ENCODE assay signal across 26 cellular contexts in genomic region chr3:68049781-68050180, GRCh38.
"Had no signal": no experiment of that assay in that cellular context is flagged by ENCODE, and none has a peak within 500 bp of the region (broad histone marks: within the 10 kb centered on the region; RNA-seq: fewer than 3 reads in every experiment).

No MANE protein-coding gene starts in this region.

- H3K4me3 ChIP-seq: stomach, suprapubic skin, testis, thoracic aorta, thyroid gland, tibial artery, tibial nerve, transverse colon, upper lobe of left lung, upper lobe of right lung, uterus, vagina had no signal

- DNase-seq: stimulated activated CD4-positive, alpha-beta T cell treated with anti-CD3 and anti-CD28 coated beads, Interleukin-2, amount 100 ng/mL, for 48 hours; stimulated activated CD4-positive, alpha-beta T cell treated with anti-CD3 and anti-CD28 coated beads, Interleukin-4, amount 100 ng/mL, for 1 hour; stimulated activated CD4-positive, alpha-beta T cell treated with anti-CD3 and anti-CD28 coated beads, Interleukin-4, amount 100 ng/mL, for 24 hours; stimulated activated CD4-positive, alpha-beta T cell treated with anti-CD3 and anti-CD28 coated beads, Interleukin-4, amount 100 ng/mL, for 4 hours; stimulated activated CD8-positive, alpha-beta memory T cell treated with anti-CD3 and anti-CD28 coated beads, Interleukin-4, amount 100 ng/mL, for 48 hours; stimulated activated naive B cell treated with anti-CD40 and anti-IgM and Interleukin-4, amounts not matched to agents 10 μg/mL and 1 μg/mL and 100 μg/mL, for 72 hours; stimulated activated naive CD4-positive, alpha-beta T cell; stimulated activated naive CD4-positive, alpha-beta T cell treated with Interleukin-2 at 50 U/mL for 16 hours; stimulated activated naive CD8-positive, alpha-beta T cell treated with anti-CD3 and anti-CD28 coated beads, Interleukin-15, amount 100 ng/mL, for 72 hours; stimulated activated naive CD8-positive, alpha-beta T cell treated with anti-CD3 and anti-CD28 coated beads, Interleukin-15, Interleukin-2, amounts not matched to agents 100 U/mL and 50 U/mL, for 24 hours; stomach; substantia nigra; testis; thyroid gland; tibial artery; transverse colon; trophoblast cell; upper lobe of left lung; upper lobe of right lung; uterus had no signal

- FAIRE-seq: urothelium cell line had no signal

- ATAC-seq: stimulated activated effector memory CD8-positive, alpha-beta T cell treated with anti-CD3 and anti-CD28 coated beads, Interleukin-12 subunit alpha, Interleukin-12 subunit beta, amount 100 ng/mL, for 72 hours; stimulated activated naive B cell treated with anti-CD40 and anti-IgM and Interleukin-4, amounts not matched to agents 10 μg/mL and 1 μg/mL and 100 μg/mL, for 72 hours; stimulated activated naive CD8-positive, alpha-beta T cell treated with anti-CD3 and anti-CD28 coated beads, Interleukin-15, amount 100 ng/mL, for 72 hours; stimulated activated naive CD8-positive, alpha-beta T cell treated with anti-CD3 and anti-CD28 coated beads, Interleukin-15, Interleukin-2, amounts not matched to agents 100 U/mL and 50 U/mL, for 24 hours; upper lobe of right lung had no signal

- H3K36me3 ChIP-seq: stomach, suprapubic skin, thoracic aorta, thyroid gland, tibial artery, tibial nerve, transverse colon, upper lobe of left lung, upper lobe of right lung, uterus, vagina had no signal

- H3K9me3 ChIP-seq: stomach, suprapubic skin, testis, thoracic aorta, thyroid gland, tibial artery, tibial nerve, transverse colon, upper lobe of left lung, upper lobe of right lung, uterus, vagina had no signal

- H3K27ac ChIP-seq: stomach, suprapubic skin, testis, thoracic aorta, thyroid gland, tibial artery, tibial nerve, transverse colon, upper lobe of left lung, upper lobe of right lung, uterus, vagina had no signal

- H3K27me3 ChIP-seq: stomach, suprapubic skin, testis, thyroid gland, tibial artery, tibial nerve, transverse colon, upper lobe of left lung, upper lobe of right lung, uterus, vagina had no signal

- H3K4me1 ChIP-seq: stomach, suprapubic skin, testis, thyroid gland, tibial nerve, transverse colon, upper lobe of left lung, upper lobe of right lung, uterus, vagina had no signal
